1 cellular context compared by ENCODE assay signal in the genomic region with DNA sequence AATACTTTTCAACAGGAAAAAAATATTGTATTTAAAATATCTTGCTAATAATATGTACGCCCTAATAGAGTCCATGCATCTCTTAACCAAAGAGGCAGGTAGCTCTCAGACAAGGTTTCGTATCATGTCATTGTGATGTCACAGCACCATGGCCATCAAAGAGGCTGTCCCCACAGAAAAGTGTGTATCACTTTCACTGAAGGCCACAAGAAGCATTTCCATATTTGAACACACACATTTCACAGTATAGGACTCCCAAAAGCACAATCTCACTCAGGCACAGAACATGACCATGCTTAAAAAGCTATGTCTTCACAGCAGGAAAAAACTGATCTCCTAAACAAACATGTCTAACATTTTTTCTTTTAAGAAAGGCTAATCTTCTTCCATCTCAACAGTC.
TF ChIP-seq lines count a peak whose summit lies in the region.

No MANE protein-coding gene starts in this region.

TF ChIP-seq in GM12878, 131 proteins besides CTCF, POLR2A, EP300 and RAD21 (continued from another document):
- TF ChIP-seq, protein P1, sequence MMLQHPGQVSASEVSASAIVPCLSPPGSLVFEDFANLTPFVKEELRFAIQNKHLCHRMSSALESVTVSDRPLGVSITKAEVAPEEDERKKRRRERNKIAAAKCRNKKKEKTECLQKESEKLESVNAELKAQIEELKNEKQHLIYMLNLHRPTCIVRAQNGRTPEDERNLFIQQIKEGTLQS (IDR thresholded peaks at IDR 0.05; ENCODE audit: borderline replicate concordance, extremely low read depth, low read depth, low read length) = no peak
